Comparison of ENCODE assay signal across 10 cellular contexts in genomic region chr2:112156152-112156986, GRCh38. TPM values are rescaled to one million over a fixed set of nuclear protein-coding genes. Genes with fewer than 3 reads are reported as not detected.
DNase-seq lines count a peak whose midpoint lies in the region; ATAC-seq, FAIRE-seq and TF ChIP-seq lines count a peak whose summit lies in the region.
"Had no signal": no experiment of that assay in that cellular context is flagged by ENCODE, and none has a peak within 500 bp of the region (broad histone marks: within the 10 kb centered on the region; RNA-seq: fewer than 3 reads in every experiment).

No MANE protein-coding gene starts in this region.

- H3K9me3 Mint-ChIP-seq in CD8-positive, alpha-beta memory T cell = no peaks in the 10 kb centered on the region
- H3K9me3 Mint-ChIP-seq in progenitor cell of endocrine pancreas (ENCODE audit: low read depth) = no peaks in the 10 kb centered on the region

- no peak for TF ChIP-seq CTCF in bronchial epithelial cell (IDR thresholded peaks at IDR 0.05; ENCODE audit: insufficient read depth, low read length, severe bottlenecking)
- no peak for TF ChIP-seq CTCF in progenitor cell of endocrine pancreas (IDR thresholded peaks at IDR 0.05; ENCODE audit: unreplicated experiment)
- TF ChIP-seq CTCF in testis (IDR thresholded peaks at IDR 0.05) = no peak
- TF ChIP-seq CTCF in transverse colon (IDR thresholded peaks at IDR 0.05) = no peak

- no peaks in the 10 kb centered on the region for H3K36me3 ChIP-seq in CD8-positive, alpha-beta memory T cell (ENCODE audit: insufficient read depth, low read length)
- no peaks in the 10 kb centered on the region for H3K36me3 ChIP-seq in bronchial epithelial cell (ENCODE audit: control insufficient read depth, insufficient read depth, low read length)
- H3K36me3 ChIP-seq in testis (ENCODE audit: low read depth, missing control alignments) = no peaks in the 10 kb centered on the region
- no peaks in the 10 kb centered on the region for H3K36me3 ChIP-seq in HAP-1 (replicated peaks)
- no peaks in the 10 kb centered on the region for H3K36me3 ChIP-seq in transverse colon
- no peaks in the 10 kb centered on the region for H3K36me3 ChIP-seq in H7 (replicated peaks; ENCODE audit: control insufficient read depth, insufficient read depth, low read length)

- H3K4me3 Mint-ChIP-seq in CD8-positive, alpha-beta memory T cell = peak overlapping the region in 6 of 7 donors; percentile 54 to 89 (median 73)
- H3K4me3 Mint-ChIP-seq in T-helper 17 cell (peak overlapping the region; percentile 82), progenitor cell of endocrine pancreas (ENCODE audit: low read depth) (no peak overlapping the region)

- H3K36me3 Mint-ChIP-seq in CD8-positive, alpha-beta memory T cell = no peaks in the 10 kb centered on the region
- H3K36me3 Mint-ChIP-seq in T-helper 17 cell (ENCODE audit: low read depth) (no peaks in the 10 kb centered on the region), progenitor cell of endocrine pancreas (ENCODE audit: insufficient read depth) (peaks cover 2% of the 10 kb centered on the region)

- 53 to 55% methylated on average over 21 of the region's 21 CpGs for WGBS in testis, 2 donors
- 50 to 59% methylated on average over 3 to 21 of the region's 21 CpGs for WGBS in transverse colon (ENCODE audit: low coverage in 1 of 2), 2 donors

- CTCF ChIA-PET in CD8-positive, alpha-beta memory T cell (lab: Charles Lee) = interaction anchor here (0.5 kb wide), 1 partner anchor 150 kb away, joined by 3 read pairs; no protein-coding TSS in a partner anchor

- H3K27me3 ChIP-seq in CD8-positive, alpha-beta memory T cell (ENCODE audit: insufficient read depth, low read length, poor library complexity, severe bottlenecking) = no peaks in the 10 kb centered on the region
- H3K27me3 ChIP-seq in bronchial epithelial cell (ENCODE audit: control insufficient read depth, insufficient read depth, low read length) (no peaks in the 10 kb centered on the region), testis (no peaks in the 10 kb centered on the region), HAP-1 (ENCODE audit: low read depth) (no peaks in the 10 kb centered on the region), transverse colon (no peaks in the 10 kb centered on the region), H7 (ENCODE audit: control insufficient read depth, insufficient read depth, low read length) (no peaks in the 10 kb centered on the region)

- H3K4me1 Mint-ChIP-seq in CD8-positive, alpha-beta memory T cell = peaks cover 21 to 24% (median 23%) of the 10 kb centered on the region in 3 donors
- H3K4me1 Mint-ChIP-seq in T-helper 17 cell (peaks cover 18% of the 10 kb centered on the region), progenitor cell of endocrine pancreas (ENCODE audit: low read depth) (peaks cover 6% of the 10 kb centered on the region)

- peaks cover 27% of the 10 kb centered on the region for H3K4me1 ChIP-seq in CD8-positive, alpha-beta memory T cell (ENCODE audit: insufficient read depth, low read length)
- H3K4me1 ChIP-seq in testis (no peaks in the 10 kb centered on the region), HAP-1 (no peaks in the 10 kb centered on the region), transverse colon (no peaks in the 10 kb centered on the region)

- peak overlapping the region in 7 of 8 donors; percentile 68 to 92 (median 80) for H3K27ac Mint-ChIP-seq in CD8-positive, alpha-beta memory T cell
- H3K27ac Mint-ChIP-seq in T-helper 17 cell (peak overlapping the region; percentile 91), progenitor cell of endocrine pancreas (peak overlapping the region; percentile 71)

- H3K9me3 ChIP-seq in CD8-positive, alpha-beta memory T cell (ENCODE audit: low read length) = no peaks in the 10 kb centered on the region
- H3K9me3 ChIP-seq in T-helper 17 cell (ENCODE audit: control insufficient read depth, low read length, poor library complexity, severe bottlenecking) (no peaks in the 10 kb centered on the region), testis (no peaks in the 10 kb centered on the region), HAP-1 (no peaks in the 10 kb centered on the region), transverse colon (no peaks in the 10 kb centered on the region)

- peak in 3 of 5 donors; percentile 11 to 56 (median 20) for DNase-seq in CD8-positive, alpha-beta memory T cell
- no peak for DNase-seq in T-helper 17 cell
- DNase-seq in bronchial epithelial cell (ENCODE audit: low read depth) = peak; percentile 18
- DNase-seq in progenitor cell of endocrine pancreas (ENCODE audit: low spot score, unreplicated experiment) = no peak
- no peak for DNase-seq in testis
- no peak for DNase-seq in HAP-1 (ENCODE audit: low spot score in 2 of 2)
- DNase-seq in transverse colon = no peak
- DNase-seq in H7 = no peak
- DNase-seq: GDM1 had no signal

- intact Hi-C loops in testis (cut with DNase I; ENCODE audit: low total_unique reads) = no loop called here
- intact Hi-C loops in transverse colon (cut with DNase I; ENCODE audit: low total_unique reads) = no loop called here

- TF ChIP-seq EP300 in transverse colon (IDR thresholded peaks at IDR 0.05; ENCODE audit: low read depth) = no peak

- peak; percentile 58 for ATAC-seq in T-helper 17 cell

- FAIRE-seq in bronchial epithelial cell (lab: Jason Lieb, UNC) = no peak

- TF ChIP-seq POLR2A in testis (IDR thresholded peaks at IDR 0.05) = no peak
- TF ChIP-seq POLR2A in transverse colon (IDR thresholded peaks at IDR 0.05) = no peak

- H3K4me3 ChIP-seq in CD8-positive, alpha-beta memory T cell (ENCODE audit: low read length) = peak overlapping the region; percentile 31
- H3K4me3 ChIP-seq in bronchial epithelial cell (ENCODE audit: low read depth, low read length) (no peak overlapping the region), testis (no peak overlapping the region), HAP-1 (no peak overlapping the region), transverse colon (no peak overlapping the region), H7 (ENCODE audit: insufficient read depth, low read depth, low read length) (no peak overlapping the region)

- no peak overlapping the region for H3K27ac ChIP-seq in CD8-positive, alpha-beta memory T cell (ENCODE audit: low read depth, low read length)
- H3K27ac ChIP-seq in testis = no peak overlapping the region
- H3K27ac ChIP-seq in transverse colon = no peak overlapping the region
- H3K27ac ChIP-seq: epithelial cell of prostate had no signal

- POLR2A ChIA-PET in CD8-positive, alpha-beta memory T cell (lab: Charles Lee) = interaction anchor here (1.2 kb wide), 1 partner anchor 32 kb away, joined by 3 read pairs; no protein-coding TSS in a partner anchor

- in situ Hi-C loops in HAP-1 (cut with MboI; ENCODE audit: low sequenced_read_pairs) (no loop called here), transverse colon (cut with MboI; ENCODE audit: low pct_ligation_motif_present in 1 of 4, low pct_unique_long_range_greater_than_20kb in 1 of 4, low sequenced_read_pairs in 3 of 4) (no loop called here)

- H3K27me3 Mint-ChIP-seq in CD8-positive, alpha-beta memory T cell = no peaks in the 10 kb centered on the region
- no peaks in the 10 kb centered on the region for H3K27me3 Mint-ChIP-seq in T-helper 17 cell
- no peaks in the 10 kb centered on the region for H3K27me3 Mint-ChIP-seq in progenitor cell of endocrine pancreas

RNA-seq across cellular contexts. Expression of gene FBLN7, which starts 18.2 kb away (rescaled TPM):
- total RNA-seq in CD8-positive, alpha-beta memory T cell = 1 to 10 TPM; 2.1 to 2.2 TPM
- polyA plus RNA-seq in CD8-positive, alpha-beta memory T cell = 1.4 TPM
- 10 to 100 TPM; 17.2 to 21.7 TPM for total RNA-seq in T-helper 17 cell
- under 0.01 and 0.13 TPM in 2 replicates for total RNA-seq in bronchial epithelial cell
- 9.3 and 13.3 TPM in 2 replicates for total RNA-seq in progenitor cell of endocrine pancreas
- 1 to 10 TPM in 1 of 2 donors, under 1 TPM in 1; 0.79 to 3.3 TPM for total RNA-seq in testis
- 3.1 TPM for polyA plus RNA-seq in testis (ENCODE audit: insufficient read depth, low read depth, low replicate concordance)
- 1 to 10 TPM in 2 of 4 donors, not detected in 2; 1.2 to 2.9 TPM for total RNA-seq in transverse colon
- total RNA-seq in H7 (2014; rRNA removed; shearing (Covaris generic)) = 0.04 and 0.38 TPM in 2 replicates

Comparison
In these comparisons a context has a peak if more than half of its experiments do, and no peak if none do; other contexts are left out.
1. DNase-seq: peak in CD8-positive, alpha-beta memory T cell (3 of 5) and bronchial epithelial cell (single experiment); none in T-helper 17 cell (0 of 3), progenitor cell of endocrine pancreas (single experiment), testis (single experiment), HAP-1 (0 of 2), transverse colon (single experiment) and H7 (single experiment).
2. Peak in every context shown above with its lines, with median percentiles within 50 percentile points of each other: H3K27ac Mint-ChIP-seq.